In the genomic region with DNA sequence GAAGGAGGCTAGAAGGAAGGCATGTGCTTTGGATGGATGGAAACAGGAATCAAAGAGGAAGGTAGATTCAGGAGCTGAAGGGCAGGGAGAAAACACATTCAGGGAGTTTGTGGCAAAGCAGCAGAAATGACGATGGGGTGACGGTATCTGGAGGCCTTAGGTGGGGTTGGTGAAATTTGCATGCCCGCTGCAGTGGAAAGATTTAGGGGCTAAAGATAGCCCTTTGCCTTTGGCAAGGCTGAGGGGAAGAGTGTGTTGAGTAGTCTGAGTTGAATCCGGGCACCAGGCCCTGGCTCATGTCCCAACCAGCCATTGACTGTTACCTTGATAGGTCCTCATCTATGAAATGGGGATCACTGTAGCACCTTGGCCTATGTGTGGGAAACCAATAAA, we compare ENCODE assay signal across 8 cellular contexts. TPM values are rescaled to one million over a fixed set of nuclear protein-coding genes. Genes with fewer than 3 reads are reported as not detected.
DNase-seq lines count a peak whose midpoint lies in the region; ATAC-seq lines count a peak whose summit lies in the region.

No MANE protein-coding gene starts in this region.

- no peaks in the 10 kb centered on the region for H3K9me3 Mint-ChIP-seq in T-helper 1 cell treated with Interleukin-12 subunit alpha and Interleukin-12 subunit beta and Interleukin-4 antibody, amounts not matched to agents 30 μg/mL and 1 μg/mL, for 36 hours
- no peaks in the 10 kb centered on the region for H3K9me3 Mint-ChIP-seq in activated naive CD8-positive, alpha-beta T cell treated with anti-CD3 and anti-CD28 coated beads for 36 hours

- peaks cover 27% of the 10 kb centered on the region for H3K36me3 Mint-ChIP-seq in T-helper 1 cell treated with Interleukin-12 subunit alpha and Interleukin-12 subunit beta and Interleukin-4 antibody, amounts not matched to agents 30 μg/mL and 1 μg/mL, for 36 hours (ENCODE audit: low read depth)
- H3K36me3 Mint-ChIP-seq in activated naive CD8-positive, alpha-beta T cell treated with anti-CD3 and anti-CD28 coated beads for 36 hours, result peaks cover 30% of the 10 kb centered on the region

- H3K36me3 ChIP-seq in iPS-18a (ENCODE audit: control insufficient read depth, low read depth, low read length), result peaks cover 14% of the 10 kb centered on the region

- no peak for DNase-seq in T-helper 1 cell
- DNase-seq in activated naive CD8-positive, alpha-beta T cell treated with anti-CD3 and anti-CD28 coated beads for 36 hours, result no peak
- no peak for DNase-seq in DMS114 treated with DMSO at 0.1 percent for 48 hours (lab: John Stamatoyannopoulos, UW; ENCODE audit: unreplicated experiment)
- no peak for DNase-seq in NCI-H2171 (lab: John Stamatoyannopoulos, UW)

- H3K4me3 Mint-ChIP-seq in T-helper 1 cell treated with Interleukin-12 subunit alpha and Interleukin-12 subunit beta and Interleukin-4 antibody, amounts not matched to agents 30 μg/mL and 1 μg/mL, for 36 hours, result peak overlapping the region; percentile 92
- peak overlapping the region; percentile 91 for H3K4me3 Mint-ChIP-seq in activated naive CD8-positive, alpha-beta T cell treated with anti-CD3 and anti-CD28 coated beads for 36 hours

- ATAC-seq in GM19351 (IDR thresholded peaks at IDR 0.05; ENCODE audit: unreplicated experiment), result no peak

- H3K4me1 Mint-ChIP-seq in T-helper 1 cell treated with Interleukin-12 subunit alpha and Interleukin-12 subunit beta and Interleukin-4 antibody, amounts not matched to agents 30 μg/mL and 1 μg/mL, for 36 hours (ENCODE audit: low read depth), result peaks cover 53% of the 10 kb centered on the region
- peaks cover 51% of the 10 kb centered on the region for H3K4me1 Mint-ChIP-seq in activated naive CD8-positive, alpha-beta T cell treated with anti-CD3 and anti-CD28 coated beads for 36 hours

- peaks cover 10% of the 10 kb centered on the region for H3K4me1 ChIP-seq in iPS-18a (ENCODE audit: control insufficient read depth, low read depth, low read length)

- peak overlapping the region; percentile 72 for H3K4me3 ChIP-seq in iPS-18a (ENCODE audit: low read length)

- H3K9ac ChIP-seq in iPS-18a (ENCODE audit: low read length), result peak overlapping the region; percentile 61

- H3K27me3 ChIP-seq in iPS-18a (ENCODE audit: control insufficient read depth, insufficient read depth, low read length), result no peaks in the 10 kb centered on the region

- H3K27ac ChIP-seq in iPS-18a (ENCODE audit: low read length) (no peak overlapping the region), temporal lobe (ENCODE audit: low read depth, low read length) (peak overlapping the region; percentile 87)

- H3K27ac Mint-ChIP-seq in T-helper 1 cell treated with Interleukin-12 subunit alpha and Interleukin-12 subunit beta and Interleukin-4 antibody, amounts not matched to agents 30 μg/mL and 1 μg/mL, for 36 hours, result peak overlapping the region; percentile 96
- peak overlapping the region; percentile 93 for H3K27ac Mint-ChIP-seq in activated naive CD8-positive, alpha-beta T cell treated with anti-CD3 and anti-CD28 coated beads for 36 hours

- no peaks in the 10 kb centered on the region for H3K27me3 Mint-ChIP-seq in T-helper 1 cell treated with Interleukin-12 subunit alpha and Interleukin-12 subunit beta and Interleukin-4 antibody, amounts not matched to agents 30 μg/mL and 1 μg/mL, for 36 hours (ENCODE audit: low read depth)
- H3K27me3 Mint-ChIP-seq in activated naive CD8-positive, alpha-beta T cell treated with anti-CD3 and anti-CD28 coated beads for 36 hours, result no peaks in the 10 kb centered on the region

- no peaks in the 10 kb centered on the region for H3K9me3 ChIP-seq in iPS-18a (ENCODE audit: control insufficient read depth, low read depth, low read length)

RNA-seq across cellular contexts. Expression of gene GZF1, which starts 1.3 kb away (rescaled TPM):
- 10 to 100 TPM; 11.5 to 12.1 TPM for total RNA-seq in activated naive CD8-positive, alpha-beta T cell treated with anti-CD3 and anti-CD28 coated beads for 36 hours
- total RNA-seq in temporal lobe, result 20.7 TPM

RNA-seq across cellular contexts. Expression of gene NXT1, which starts 12.7 kb away (rescaled TPM):
- 10 to 100 TPM; 53.5 to 55.9 TPM for total RNA-seq in activated naive CD8-positive, alpha-beta T cell treated with anti-CD3 and anti-CD28 coated beads for 36 hours
- total RNA-seq in temporal lobe, result 10.1 TPM

RNA-seq across cellular contexts. Expression of gene NAPB, which starts 58.0 kb away (rescaled TPM):
- 1 to 10 TPM; 6.7 to 7.2 TPM for total RNA-seq in activated naive CD8-positive, alpha-beta T cell treated with anti-CD3 and anti-CD28 coated beads for 36 hours
- total RNA-seq in temporal lobe, result 63.7 TPM
